8 cellular contexts compared by ENCODE assay signal in the genomic region with DNA sequence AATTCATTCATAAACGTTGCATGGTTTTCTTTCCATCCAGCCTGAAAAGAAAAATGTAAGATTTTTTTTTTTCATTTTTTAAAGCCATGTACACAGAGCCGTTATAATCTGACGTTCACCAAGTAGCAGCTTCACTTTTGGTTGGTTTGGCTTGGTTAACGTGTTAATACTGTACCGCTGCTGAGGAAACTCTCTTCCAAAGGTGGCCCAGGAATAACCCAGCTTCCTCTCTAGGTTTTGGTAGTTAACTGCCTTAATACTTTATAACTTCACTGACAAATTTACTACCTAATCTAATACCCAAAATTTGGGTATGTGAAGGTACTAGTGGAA. TPM values are rescaled to one million over a fixed set of nuclear protein-coding genes. Genes with fewer than 3 reads are reported as not detected.
DNase-seq lines count a peak whose midpoint lies in the region; ATAC-seq and TF ChIP-seq lines count a peak whose summit lies in the region.

No MANE protein-coding gene starts in this region.

- H3K4me3 ChIP-seq in MG63: peak overlapping the region; percentile 83
- H3K4me3 ChIP-seq in dorsolateral prefrontal cortex: peak overlapping the region; percentile 59 to 96 (median 90)
- peak overlapping the region; percentile 78 for H3K4me3 ChIP-seq in naive thymus-derived CD4-positive, alpha-beta T cell (ENCODE audit: low read length)

- H3K36me3 Mint-ChIP-seq in naive thymus-derived CD4-positive, alpha-beta T cell: peaks cover 4 to 29% (median 5%) of the 10 kb centered on the region in 5 donors

- POLR2A ChIA-PET in naive thymus-derived CD4-positive, alpha-beta T cell (lab: Charles Lee): interaction anchor here (0.6 to 7.3 kb wide), 16 partner anchors 11 to 411 kb away, joined by 3 to 130 read pairs (median 7); no protein-coding TSS in a partner anchor

- peak overlapping the region; percentile 69 to 100 (median 99) for H3K27ac ChIP-seq in dorsolateral prefrontal cortex
- peak overlapping the region; percentile 99 for H3K27ac ChIP-seq in naive thymus-derived CD4-positive, alpha-beta T cell (ENCODE audit: low read depth, low read length)

- CTCF ChIA-PET in naive thymus-derived CD4-positive, alpha-beta T cell (lab: Charles Lee): interaction anchor here (1.4 kb wide), 1 partner anchor 163 kb away, joined by 7 read pairs; no protein-coding TSS in a partner anchor

- peaks cover 13 to 68% (median 45%) of the 10 kb centered on the region in 7 donors for H3K4me1 Mint-ChIP-seq in naive thymus-derived CD4-positive, alpha-beta T cell

- H3K4me1 ChIP-seq in naive thymus-derived CD4-positive, alpha-beta T cell (ENCODE audit: control insufficient read depth in 2 of 2, insufficient read depth in 2 of 2, low read length in 2 of 2): peaks cover 27% of the 10 kb centered on the region in 2 donors

- intact Hi-C loops in dorsolateral prefrontal cortex (cut with DNase I): loop anchor here (5.0 to 10.0 kb wide), 4 partner anchors 84 to 351 kb away; partner anchors contain the start of genes DHRS12 (in 1 of the 2) and FAM124A (in 1 of the 2)
- intact Hi-C loops in naive thymus-derived CD4-positive, alpha-beta T cell (cut with micrococcal nuclease): loop anchor here (1.0 to 10.0 kb wide), 11 partner anchors 16 to 1954 kb away; partner anchors contain the start of genes NEK5 (in 1 of the 2), PHF11 (in 1 of the 2), SPRYD7 (in 1 of the 2) and TRIM13 (in 1 of the 2)

- H3K9me3 Mint-ChIP-seq in naive thymus-derived CD4-positive, alpha-beta T cell: peaks cover 0 to 8% (median 0%) of the 10 kb centered on the region in 11 donors

- ATAC-seq in naive thymus-derived CD4-positive, alpha-beta T cell: no peak
- ATAC-seq in GM18861 (IDR thresholded peaks at IDR 0.05; ENCODE audit: unreplicated experiment) (no peak), GM19395 (IDR thresholded peaks at IDR 0.05; ENCODE audit: unreplicated experiment) (no peak)

- peak; percentile 6 for DNase-seq in Ammon's horn (ENCODE audit: low spot score)
- DNase-seq in MG63: no peak
- DNase-seq in dorsolateral prefrontal cortex: no peak
- no peak for DNase-seq in naive thymus-derived CD4-positive, alpha-beta T cell
- no peak for DNase-seq in NOMO-1 (lab: John Stamatoyannopoulos, UW; ENCODE audit: unreplicated experiment in 2 of 2)
- DNase-seq in GF-D8 (lab: John Stamatoyannopoulos, UW): no peak

- no peaks in the 10 kb centered on the region for H3K9me3 ChIP-seq in MG63
- H3K9me3 ChIP-seq in naive thymus-derived CD4-positive, alpha-beta T cell (ENCODE audit: control insufficient read depth in 2 of 3, low read length in 3 of 3): no peaks in the 10 kb centered on the region

- H3K4me3 Mint-ChIP-seq in naive thymus-derived CD4-positive, alpha-beta T cell: peak overlapping the region; percentile 86 to 96 (median 93)

- H3K27ac Mint-ChIP-seq in naive thymus-derived CD4-positive, alpha-beta T cell: peak overlapping the region; percentile 91 to 98 (median 94)

- H3K27me3 ChIP-seq in MG63 (no peaks in the 10 kb centered on the region), dorsolateral prefrontal cortex (no peaks in the 10 kb centered on the region)
- no peaks in the 10 kb centered on the region for H3K27me3 ChIP-seq in naive thymus-derived CD4-positive, alpha-beta T cell (ENCODE audit: control insufficient read depth in 2 of 2, insufficient read depth in 2 of 2, low read length in 2 of 2)

- TF ChIP-seq CTCF in dorsolateral prefrontal cortex (IDR thresholded peaks at IDR 0.05 in 54 of 56, conservative IDR thresholded peaks at IDR 0.05 in 2 of 56; ENCODE audit: low read depth in 1 of 56, partially characterized antibody in 56 of 56): no peak

- H3K36me3 ChIP-seq in MG63: peaks cover 69% of the 10 kb centered on the region
- H3K36me3 ChIP-seq in naive thymus-derived CD4-positive, alpha-beta T cell (ENCODE audit: control insufficient read depth in 2 of 3, insufficient read depth in 3 of 3, low read length in 3 of 3): peaks cover 0 to 12% (median 3%) of the 10 kb centered on the region in 3 experiments

- no peaks in the 10 kb centered on the region for H3K27me3 Mint-ChIP-seq in naive thymus-derived CD4-positive, alpha-beta T cell

RNA-seq across cellular contexts. Expression of gene INTS6, which starts 1.7 kb away (rescaled TPM):
- 15.6 and 22.6 TPM in 2 replicates for total RNA-seq in MG63 (2014; rRNA removed; shearing (Covaris generic); ENCODE audit: low replicate concordance)
- total RNA-seq in dorsolateral prefrontal cortex: 10 to 100 TPM; 30.1 to 60.5 (median 42.9) TPM
- total RNA-seq in naive thymus-derived CD4-positive, alpha-beta T cell: 10 to 100 TPM; 60.9 to 67.0 (median 62.7) TPM
- polyA plus RNA-seq in naive thymus-derived CD4-positive, alpha-beta T cell: 10 to 100 TPM; 23.7 to 31.3 TPM
